Comparison of ENCODE assay signal across 10 cellular contexts in the genomic region with DNA sequence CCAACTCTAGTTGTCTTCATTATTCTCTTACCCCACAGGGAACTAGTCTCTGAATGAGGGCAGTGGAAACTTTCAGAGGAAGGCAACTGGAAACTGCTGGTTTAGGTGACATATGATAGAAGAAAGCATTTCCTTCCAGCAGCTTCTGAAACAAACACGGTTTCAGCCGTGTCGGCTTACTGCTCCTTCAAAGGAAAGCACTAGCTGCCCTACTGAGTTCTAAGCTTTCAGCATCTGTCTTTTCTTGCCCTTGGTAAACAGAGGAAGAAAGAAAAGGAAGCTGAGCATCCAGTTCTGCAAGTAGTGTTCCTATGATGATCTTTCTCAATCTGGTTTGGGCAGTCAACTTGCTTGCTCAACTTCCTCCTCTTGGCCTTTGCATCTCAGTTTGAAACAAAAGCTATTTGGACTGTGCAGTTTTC.
DNase-seq lines count a peak whose midpoint lies in the region; ATAC-seq and TF ChIP-seq lines count a peak whose summit lies in the region.
"Had no signal": no experiment of that assay in that cellular context is flagged by ENCODE, and none has a peak within 500 bp of the region (broad histone marks: within the 10 kb centered on the region; RNA-seq: fewer than 3 reads in every experiment).

No MANE protein-coding gene starts in this region.

- intact Hi-C loops in dendritic cell treated with granulocyte-macrophage colony-stimulating factor and Interleukin-4, amounts not matched to agents 40 ng/mL and 50 ng/mL, for 4 days (cut with micrococcal nuclease): no loop called here
- intact Hi-C loops in gastrocnemius medialis (cut with DNase I; ENCODE audit: low total_unique reads): no loop called here

- H3K4me3 Mint-ChIP-seq in dendritic cell treated with granulocyte-macrophage colony-stimulating factor and Interleukin-4, amounts not matched to agents 40 ng/mL and 50 ng/mL, for 4 days: no peak overlapping the region

- in situ Hi-C loops in gastrocnemius medialis (cut with MboI; ENCODE audit: low sequenced_read_pairs in 4 of 4): no loop called here

- no peaks in the 10 kb centered on the region for H3K36me3 ChIP-seq in gastrocnemius medialis

- peak; percentile 55 for ATAC-seq in GM21515 (IDR thresholded peaks at IDR 0.05; ENCODE audit: unreplicated experiment)
- peak; percentile 74 to 77 for ATAC-seq in gastrocnemius medialis
- ATAC-seq: body of pancreas had no signal

- peak; percentile 86 for DNase-seq in NOMO-1 treated with dmso at 0.1 percent for 144 hours (lab: John Stamatoyannopoulos, UW; ENCODE audit: unreplicated experiment)
- DNase-seq in gastrocnemius medialis: no peak
- DNase-seq in GM03348 (ENCODE audit: low spot score): no peak
- DNase-seq in HUDEP-2 (lab: John Stamatoyannopoulos, UW; ENCODE audit: unreplicated experiment in 76 of 76): no peak
- no peak for DNase-seq in DMS79 (lab: John Stamatoyannopoulos, UW)
- no peak for DNase-seq in occipital lobe (lab: John Stamatoyannopoulos, UW)
- DNase-seq: NCI-H1092 treated with DMSO at 0.1 percent for 48 hours had no signal

- H3K36me3 Mint-ChIP-seq in dendritic cell treated with granulocyte-macrophage colony-stimulating factor and Interleukin-4, amounts not matched to agents 40 ng/mL and 50 ng/mL, for 4 days (ENCODE audit: low read depth): peaks cover 6% of the 10 kb centered on the region

- H3K27me3 ChIP-seq in gastrocnemius medialis: no peaks in the 10 kb centered on the region
- H3K27me3 ChIP-seq: body of pancreas had no signal

- H3K4me1 ChIP-seq in gastrocnemius medialis: peaks cover 0 to 10% of the 10 kb centered on the region in 2 donors
- H3K4me1 ChIP-seq: body of pancreas had no signal

- H3K27ac Mint-ChIP-seq in dendritic cell treated with granulocyte-macrophage colony-stimulating factor and Interleukin-4, amounts not matched to agents 40 ng/mL and 50 ng/mL, for 4 days: peak overlapping the region; percentile 80

- no peaks in the 10 kb centered on the region for H3K27me3 Mint-ChIP-seq in dendritic cell treated with granulocyte-macrophage colony-stimulating factor and Interleukin-4, amounts not matched to agents 40 ng/mL and 50 ng/mL, for 4 days

- peaks cover 46% of the 10 kb centered on the region for H3K4me1 Mint-ChIP-seq in dendritic cell treated with granulocyte-macrophage colony-stimulating factor and Interleukin-4, amounts not matched to agents 40 ng/mL and 50 ng/mL, for 4 days (ENCODE audit: low read depth)

- no peak overlapping the region for H3K4me3 ChIP-seq in gastrocnemius medialis
- H3K4me3 ChIP-seq: body of pancreas had no signal

- no peak for TF ChIP-seq CTCF in gastrocnemius medialis (IDR thresholded peaks at IDR 0.05 in 4 of 5, conservative IDR thresholded peaks at IDR 0.05 in 1 of 5)

- H3K27ac ChIP-seq in gastrocnemius medialis: peak overlapping the region; percentile 56 to 66 (median 63)

- H3K9me3 Mint-ChIP-seq in dendritic cell treated with granulocyte-macrophage colony-stimulating factor and Interleukin-4, amounts not matched to agents 40 ng/mL and 50 ng/mL, for 4 days: no peaks in the 10 kb centered on the region

- TF ChIP-seq POLR2A in gastrocnemius medialis (IDR thresholded peaks at IDR 0.05): peak in 1 of 2 donors; percentile 18

- H3K9me3 ChIP-seq in gastrocnemius medialis: no peaks in the 10 kb centered on the region
- H3K9me3 ChIP-seq: body of pancreas had no signal
